ENCODE assay signal across 1 cellular context in the genomic region with DNA sequence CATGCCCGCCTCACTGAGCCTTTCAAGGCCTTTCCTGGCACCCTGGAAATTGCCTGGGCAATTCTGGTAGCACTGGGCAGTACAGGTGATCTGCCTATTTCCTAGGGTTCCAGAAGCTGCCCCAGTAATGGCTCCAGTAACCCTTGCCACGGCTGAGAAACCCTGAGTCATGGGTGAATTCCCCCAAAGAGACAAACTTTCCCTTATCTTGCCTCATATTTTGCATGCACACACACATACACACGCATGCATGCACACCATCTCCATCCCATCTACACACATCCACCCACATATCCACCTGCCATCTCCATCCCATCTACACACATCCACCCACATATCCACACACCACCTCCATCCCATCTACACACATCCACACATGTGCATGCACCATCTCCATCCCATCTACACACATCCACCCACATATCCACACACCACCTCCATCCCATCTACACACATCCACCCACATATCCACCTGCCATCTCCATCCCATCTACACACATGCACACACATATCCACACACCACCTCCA.
TF ChIP-seq lines count a peak whose summit lies in the region.

No MANE protein-coding gene starts in this region.

TF ChIP-seq in GM12878, 131 proteins besides CTCF, POLR2A, EP300 and RAD21:
- TF ChIP-seq YY1 (IDR thresholded peaks at IDR 0.05; ENCODE audit: low read depth, low read length) (0 out of 2 replicates have a peak, but pooled peaks have one; percentile 16), PAX5 (IDR thresholded peaks at IDR 0.05; ENCODE audit: borderline replicate concordance, low read depth, low read length) (peak; percentile 51; the same call in 1 of the 2 replicates), POU2F2 (IDR thresholded peaks at IDR 0.05; ENCODE audit: borderline replicate concordance, low read depth, low read length) (peak; percentile 57; the same call in 2 of the 3 replicates)
- TF ChIP-seq, protein P1, sequence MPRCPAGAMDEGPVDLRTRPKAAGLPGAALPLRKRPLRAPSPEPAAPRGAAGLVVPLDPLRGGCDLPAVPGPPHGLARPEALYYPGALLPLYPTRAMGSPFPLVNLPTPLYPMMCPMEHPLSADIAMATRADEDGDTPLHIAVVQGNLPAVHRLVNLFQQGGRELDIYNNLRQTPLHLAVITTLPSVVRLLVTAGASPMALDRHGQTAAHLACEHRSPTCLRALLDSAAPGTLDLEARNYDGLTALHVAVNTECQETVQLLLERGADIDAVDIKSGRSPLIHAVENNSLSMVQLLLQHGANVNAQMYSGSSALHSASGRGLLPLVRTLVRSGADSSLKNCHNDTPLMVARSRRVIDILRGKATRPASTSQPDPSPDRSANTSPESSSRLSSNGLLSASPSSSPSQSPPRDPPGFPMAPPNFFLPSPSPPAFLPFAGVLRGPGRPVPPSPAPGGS (IDR thresholded peaks at IDR 0.05; ENCODE audit: borderline replicate concordance, insufficient read depth, low read depth, low read length, poor library complexity, severe bottlenecking), result peak; percentile 26
